Comparison of ENCODE assay signal across 14 cellular contexts in genomic region chr1:44628962-44629756, GRCh38. TPM values are rescaled to one million over a fixed set of nuclear protein-coding genes. Genes with fewer than 3 reads are reported as not detected.
DNase-seq lines count a peak whose midpoint lies in the region; ATAC-seq and TF ChIP-seq lines count a peak whose summit lies in the region.
"Had no signal": no experiment of that assay in that cellular context is flagged by ENCODE, and none has a peak within 500 bp of the region (broad histone marks: within the 10 kb centered on the region; RNA-seq: fewer than 3 reads in every experiment).

No MANE protein-coding gene starts in this region.

- no peaks in the 10 kb centered on the region for H4K20me1 ChIP-seq in H9 (ENCODE audit: control insufficient read depth, insufficient read depth, insufficient read length)

- H3K4me2 ChIP-seq in H9 (ENCODE audit: insufficient read depth, insufficient read length, low read length), result no peak overlapping the region

- no peaks in the 10 kb centered on the region for H3K9me3 ChIP-seq in H9 (ENCODE audit: control insufficient read depth, low read depth, low read length)
- H3K9me3 ChIP-seq: ovary had no signal

- H3T11ph ChIP-seq in H9 (ENCODE audit: low read length), result no peak overlapping the region

- no peak overlapping the region for H3K18ac ChIP-seq in H9 (ENCODE audit: insufficient read length, low read depth, low read length)

- H3K9me3 Mint-ChIP-seq in H9, result no peaks in the 10 kb centered on the region
- H3K9me3 Mint-ChIP-seq: activated naive CD8-positive, alpha-beta T cell treated with anti-CD3 and anti-CD28 coated beads for 36 hours had no signal

- H3K27ac Mint-ChIP-seq in H9, result no peak overlapping the region
- H3K27ac Mint-ChIP-seq: activated naive CD8-positive, alpha-beta T cell treated with anti-CD3 and anti-CD28 coated beads for 36 hours had no signal

- no peak overlapping the region for H2BK5ac ChIP-seq in H9 (ENCODE audit: insufficient read length, low read length)

- no peak overlapping the region for H2BK12ac ChIP-seq in H9 (ENCODE audit: insufficient read length, low read depth, low read length)

- H4K91ac ChIP-seq in H9 (ENCODE audit: insufficient read length, low read depth, low read length), result no peak overlapping the region

- peaks cover 3% of the 10 kb centered on the region; the same call in 1 of the 2 replicates for H3K4me1 ChIP-seq in H9 (ENCODE audit: insufficient read depth, low read length)

- in situ Hi-C loops in ACHN (cut with HindIII; ENCODE audit: low pct_ligation_motif_present, low pct_unique_long_range_greater_than_20kb, low sequenced_read_pairs), result no loop called here

- no peak overlapping the region for H2BK120ac ChIP-seq in H9 (ENCODE audit: low read depth, low read length, poor library complexity, severe bottlenecking)

- H3K4me1 Mint-ChIP-seq in H9, result peaks cover 19 to 21% of the 10 kb centered on the region in 2 experiments

- H3K23me2 ChIP-seq in H9 (ENCODE audit: insufficient read length, low read depth, low read length, poor library complexity, severe bottlenecking), result peaks cover 11% of the 10 kb centered on the region

- TF ChIP-seq CTCF in HFF-Myc (IDR thresholded peaks at IDR 0.05; ENCODE audit: low read depth, low read length, missing control alignments) (no peak), foreskin fibroblast (IDR thresholded peaks at IDR 0.05; ENCODE audit: low read depth, low read length) (no peak), H9 (conservative IDR thresholded peaks at IDR 0.05) (no peak)

- no peak overlapping the region for H3K27ac ChIP-seq in H9 (ENCODE audit: insufficient read length, low read depth, low read length)
- H3K27ac ChIP-seq: ovary had no signal

- H4K8ac ChIP-seq in H9 (replicated peaks; ENCODE audit: insufficient read length, low read depth, low read length), result no peak overlapping the region

- H3K36me3 Mint-ChIP-seq in H9 (ENCODE audit: insufficient read depth in 1 of 3, low read depth in 3 of 3), result peaks cover 3 to 13% (median 12%) of the 10 kb centered on the region in 3 experiments

- no peak overlapping the region for H2AK5ac ChIP-seq in H9 (ENCODE audit: insufficient read length, low read length)

- H3K4me3 ChIP-seq in HFF-Myc (replicated peaks; ENCODE audit: low read depth, low read length) (no peak overlapping the region), foreskin fibroblast (ENCODE audit: low read depth in 1 of 2, low read length in 2 of 2) (no peak overlapping the region)
- H3K4me3 ChIP-seq: ovary had no signal

- no peak overlapping the region for H3K23ac ChIP-seq in H9 (ENCODE audit: insufficient read length, low read depth, low read length)

- no peak overlapping the region for H3K4ac ChIP-seq in H9 (ENCODE audit: low read depth, low read length)

- no peak for ATAC-seq in HG02938 (IDR thresholded peaks at IDR 0.05; ENCODE audit: unreplicated experiment)

- WGBS in H9 (ENCODE audit: extremely low coverage, insufficient read length, low lambda C conversion rate), result no CpG with 5 or more reads among the region's 5 CpGs

- no peak overlapping the region for H2AFZ ChIP-seq in H9 (ENCODE audit: low read length)

- H3K9ac ChIP-seq in H9 (ENCODE audit: extremely low read depth, insufficient read length, low read length), result no peak overlapping the region

- no peaks in the 10 kb centered on the region for H3K79me1 ChIP-seq in H9 (ENCODE audit: insufficient read depth, low read depth, low read length, poor library complexity, severe bottlenecking)

- H2BK15ac ChIP-seq in H9 (ENCODE audit: low read depth, low read length), result no peak overlapping the region

- H3K27me3 ChIP-seq in H9 (ENCODE audit: insufficient read depth, low read length), result no peaks in the 10 kb centered on the region
- H3K27me3 ChIP-seq: ovary had no signal

- H3K14ac ChIP-seq in H9 (ENCODE audit: insufficient read depth, low read length), result no peak overlapping the region

- H3K4me3 Mint-ChIP-seq in H9, result no peak overlapping the region
- H3K4me3 Mint-ChIP-seq: activated naive CD8-positive, alpha-beta T cell treated with anti-CD3 and anti-CD28 coated beads for 36 hours had no signal

- H3K27me3 Mint-ChIP-seq in H9 (ENCODE audit: low read depth), result peaks cover 9% of the 10 kb centered on the region
- H3K27me3 Mint-ChIP-seq: activated naive CD8-positive, alpha-beta T cell treated with anti-CD3 and anti-CD28 coated beads for 36 hours had no signal

- H3K79me2 ChIP-seq in H9 (ENCODE audit: insufficient read depth, low read length), result no peaks in the 10 kb centered on the region

- no peak overlapping the region for H2BK20ac ChIP-seq in H9 (ENCODE audit: low read depth, low read length, poor library complexity, severe bottlenecking)

- DNase-seq in ACHN, result peak; percentile 67
- peak; percentile 77 for DNase-seq in HFF-Myc (ENCODE audit: extremely low read depth, low read depth)
- DNase-seq in amniotic epithelial cell (ENCODE audit: low read depth), result peak; percentile 94
- DNase-seq in foreskin fibroblast, result peak; percentile 98 to 99
- DNase-seq in SW 1271 (lab: John Stamatoyannopoulos, UW), result no peak
- no peak for DNase-seq in central memory CD4-positive, alpha-beta T cell
- DNase-seq in H9, result no peak
- DNase-seq: activated CD4-positive, CD25-positive, alpha-beta regulatory T cell treated with anti-CD3 and anti-CD28 coated beads, Interleukin-2, amount 50 U/mL, for 72 hours; activated naive CD8-positive, alpha-beta T cell treated with anti-CD3 and anti-CD28 coated beads for 36 hours; cortex of kidney; ovary; stimulated activated CD4-positive, alpha-beta T cell treated with anti-CD3 and anti-CD28 coated beads, Interleukin-12 subunit alpha, Interleukin-12 subunit beta, amount 100 ng/mL, for 4 hours; T-helper 1 cell had no signal

- no peak overlapping the region for H3K56ac ChIP-seq in H9 (ENCODE audit: insufficient read length, low read depth, low read length)

- no peak overlapping the region for H4K5ac ChIP-seq in H9 (ENCODE audit: insufficient read length, low read depth, low read length)

RNA-seq across cellular contexts. Expression of gene TMEM53, which starts 45.1 kb away (rescaled TPM):
- 6.2 and 7.2 TPM in 2 replicates for total RNA-seq in H9 (2021)

RNA-seq across cellular contexts. Expression of gene ARMH1, which starts 45.4 kb away (rescaled TPM):
- total RNA-seq in H9 (2021), result 0.68 and 1.0 TPM in 2 replicates

Comparison
In these comparisons a context has a peak if more than half of its experiments do, and no peak if none do; other contexts are left out.
1. DNase-seq: peak in ACHN (single experiment), HFF-Myc (single experiment), amniotic epithelial cell (single experiment) and foreskin fibroblast (2 of 2); none in SW 1271 (0 of 2), central memory CD4-positive, alpha-beta T cell (single experiment) and H9 (single experiment).